Comparison of ENCODE assay signal across 22 cellular contexts in the genomic region with DNA sequence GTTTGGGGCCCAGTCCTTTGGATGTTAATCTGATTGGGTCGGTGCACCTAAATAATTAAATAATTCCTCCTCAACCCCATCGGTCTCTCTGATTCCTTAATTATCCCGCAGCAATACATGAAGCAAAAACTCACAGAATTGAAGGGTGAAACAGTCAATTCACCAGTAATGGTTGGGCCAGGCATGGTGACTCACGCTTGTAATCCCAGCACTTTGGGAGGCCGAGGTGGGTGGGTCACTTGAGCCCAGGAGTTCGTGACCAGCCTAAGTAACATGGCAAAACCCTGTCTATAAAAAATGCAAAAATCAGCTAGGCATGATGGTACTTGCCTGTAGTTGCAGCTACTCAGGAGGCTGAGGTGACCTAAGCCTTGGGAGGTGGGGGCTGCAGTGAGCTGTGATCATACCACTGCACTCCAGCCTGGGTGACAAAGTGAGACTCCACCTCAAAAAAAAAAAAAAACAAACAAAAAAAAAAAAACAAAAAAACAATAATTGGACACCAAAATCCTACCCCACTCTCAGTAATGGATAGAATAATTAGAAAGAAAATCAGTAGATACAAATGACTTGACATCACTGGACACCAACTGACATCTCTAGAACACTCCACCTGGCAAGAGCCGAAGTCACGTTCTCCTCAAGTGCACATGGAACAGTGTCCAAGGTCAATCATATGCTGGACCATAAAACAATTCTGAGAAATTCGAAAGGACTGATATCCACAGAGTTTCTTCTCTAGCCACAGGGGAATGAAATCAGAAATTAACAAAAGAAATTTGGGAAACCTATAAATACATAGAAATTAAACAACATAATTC. TPM values are rescaled to one million over a fixed set of nuclear protein-coding genes. Genes with fewer than 3 reads are reported as not detected.
DNase-seq lines count a peak whose midpoint lies in the region; ATAC-seq and TF ChIP-seq lines count a peak whose summit lies in the region.
"Had no signal": no experiment of that assay in that cellular context is flagged by ENCODE, and none has a peak within 500 bp of the region (broad histone marks: within the 10 kb centered on the region; RNA-seq: fewer than 3 reads in every experiment).

No MANE protein-coding gene starts in this region.

- no peak for TF ChIP-seq CTCF in mucosa of descending colon (IDR thresholded peaks at IDR 0.05)

- peak; percentile 57 for ATAC-seq in mucosa of descending colon
- ATAC-seq in HG02571 (IDR thresholded peaks at IDR 0.05; ENCODE audit: unreplicated experiment) = no peak
- ATAC-seq: natural killer cell had no signal

- no peak overlapping the region for H3K9ac ChIP-seq in duodenal mucosa (ENCODE audit: low read depth in 1 of 2, low read length in 2 of 2)
- H3K9ac ChIP-seq: GM23248 had no signal

- no peaks in the 10 kb centered on the region for H3K27me3 ChIP-seq in duodenal mucosa (ENCODE audit: control insufficient read depth in 1 of 2, insufficient read depth in 2 of 2, low read length in 2 of 2)

- peaks cover 22 to 38% of the 10 kb centered on the region in 2 donors for H3K4me1 ChIP-seq in duodenal mucosa (ENCODE audit: control insufficient read depth in 1 of 2, insufficient read depth in 2 of 2, low read length in 2 of 2)
- peaks cover 19% of the 10 kb centered on the region for H3K4me1 ChIP-seq in mucosa of descending colon (ENCODE audit: low read depth)

- DNase-seq in ACHN (peak; percentile 73), MV-4-11 (lab: John Stamatoyannopoulos, UW) (peak; percentile 75), mucosa of descending colon (no peak), T1000 (lab: John Stamatoyannopoulos, UW) (no peak)
- DNase-seq in stimulated activated naive CD4-positive, alpha-beta T cell treated with Interleukin-2 at 50 U/mL for 16 hours (lab: John Stamatoyannopoulos, UW) = no peak
- DNase-seq in NK-92 treated with Interleukin-12 subunit alpha and Interleukin-12 subunit beta, amount 100 ng/mL, for 24 hours (lab: John Stamatoyannopoulos, UW) = no peak
- DNase-seq: activated CD4-positive, alpha-beta T cell treated with anti-CD3 and anti-CD28 coated beads for 48 hours; activated effector memory CD4-positive, alpha-beta T cell treated with anti-CD3 and anti-CD28 coated beads, Interleukin-2, amount 50 U/mL, for 16 hours; C1 segment of cervical spinal cord; caudate nucleus; effector CD4-positive, alpha-beta T cell; GDM1; GM23248; heart left ventricle; Kasumi-1; natural killer cell; NCI-H1417 treated with DMSO at 0.1 percent for 48 hours; stomach had no signal

- peak overlapping the region; percentile 42 for H3K27ac ChIP-seq in duodenal mucosa (ENCODE audit: low read depth, low read length)
- H3K27ac ChIP-seq: GM23248, stomach had no signal

- H3K9me3 ChIP-seq in duodenal mucosa (ENCODE audit: control insufficient read depth in 1 of 2, low read length in 2 of 2) (no peaks in the 10 kb centered on the region), mucosa of descending colon (no peaks in the 10 kb centered on the region)
- H3K9me3 ChIP-seq: heart left ventricle, stomach had no signal

- intact Hi-C loops in mucosa of descending colon (cut with DNase I, micrococcal nuclease) = no loop called here

- H3K36me3 ChIP-seq in duodenal mucosa (ENCODE audit: control insufficient read depth in 1 of 2, insufficient read depth in 2 of 2, low read length in 2 of 2) (peaks cover 0 to 3% of the 10 kb centered on the region in 2 donors), mucosa of descending colon (ENCODE audit: low read depth) (no peaks in the 10 kb centered on the region)
- H3K36me3 ChIP-seq: heart left ventricle, stomach had no signal

- no peak overlapping the region for H3K4me3 ChIP-seq in duodenal mucosa (ENCODE audit: low read depth in 1 of 2, low read length in 2 of 2)
- no peak overlapping the region for H3K4me3 ChIP-seq in mucosa of descending colon
- H3K4me3 ChIP-seq: GM23248, heart left ventricle, stomach had no signal

- in situ Hi-C loops in ACHN (cut with HindIII; ENCODE audit: low pct_ligation_motif_present, low pct_unique_long_range_greater_than_20kb, low sequenced_read_pairs) = no loop called here

RNA-seq across cellular contexts. Expression of gene ABO, which starts 5.3 kb away (rescaled TPM):
- 100 to 1,000 TPM in 2 of 3 donors, 10 to 100 TPM in 1; 25.6 to 114 (median 102) TPM for total RNA-seq in mucosa of descending colon
- total RNA-seq: A673, fibroblast of lung, GM23248 had no signal

Comparison
In these comparisons a context has a peak if more than half of its experiments do, and no peak if none do; other contexts are left out.
1. DNase-seq: peak in ACHN (single experiment) and MV-4-11 (single experiment); none in mucosa of descending colon (0 of 3), T1000 (single experiment), stimulated activated naive CD4-positive, alpha-beta T cell treated with Interleukin-2 at 50 U/mL for 16 hours (single experiment) and NK-92 treated with Interleukin-12 subunit alpha and Interleukin-12 subunit beta, amount 100 ng/mL, for 24 hours (single experiment).